ENCODE assay signal across 1 cellular context in genomic region chr17:38352245-38353083, GRCh38.
TF ChIP-seq lines count a peak whose summit lies in the region.

No MANE protein-coding gene starts in this region.

TF ChIP-seq in HepG2, 621 proteins besides CTCF, POLR2A, EP300 and RAD21 (continued from another document):
- TF ChIP-seq MXD1 (CRISPR knock-in tag; IDR thresholded peaks at IDR 0.05) (peak; percentile 25; the same call in 1 of the 2 replicates), HNRNPLL (IDR thresholded peaks at IDR 0.05; ENCODE audit: low read depth, low read length, poor library complexity, severe bottlenecking) (peak; percentile 24), RBFOX2 (IDR thresholded peaks at IDR 0.05; ENCODE audit: low read depth, low read length) (0 out of 2 replicates have a peak, but pooled peaks have one; percentile 2), HNRNPL (IDR thresholded peaks at IDR 0.05; ENCODE audit: low read depth, low read length) (0 out of 2 replicates have a peak, but pooled peaks have one; percentile 25), KLF12 (CRISPR knock-in tag; IDR thresholded peaks at IDR 0.05; ENCODE audit: borderline replicate concordance) (no peak), KDM5B (CRISPR knock-in tag; IDR thresholded peaks at IDR 0.05; ENCODE audit: borderline replicate concordance) (peak; percentile 30; the same call in 1 of the 2 replicates), ZNF816 (CRISPR knock-in tag; IDR thresholded peaks at IDR 0.05; ENCODE audit: borderline replicate concordance) (0 out of 2 replicates have a peak, but pooled peaks have one; percentile 18), TSC22D2 (CRISPR knock-in tag; IDR thresholded peaks at IDR 0.05; ENCODE audit: borderline replicate concordance) (peak; percentile 25; the same call in 1 of the 2 replicates), CAMTA2 (CRISPR knock-in tag; IDR thresholded peaks at IDR 0.05; ENCODE audit: borderline replicate concordance) (0 out of 2 replicates have a peak, but pooled peaks have one; percentile 19), ZNF564 (CRISPR knock-in tag; IDR thresholded peaks at IDR 0.05) (peak; percentile 84; the same call in 1 of the 2 replicates), ZNF766 (CRISPR knock-in tag; IDR thresholded peaks at IDR 0.05; ENCODE audit: borderline replicate concordance) (no peak), ZNF776 (CRISPR knock-in tag; IDR thresholded peaks at IDR 0.05) (peak; percentile 57; the same call in 1 of the 2 replicates), SNAI1 (CRISPR knock-in tag; IDR thresholded peaks at IDR 0.05; ENCODE audit: borderline replicate concordance) (peak; percentile 62; the same call in 1 of the 2 replicates), ZNF839 (CRISPR knock-in tag; IDR thresholded peaks at IDR 0.05; ENCODE audit: borderline replicate concordance) (peak; percentile 22; the same call in 1 of the 2 replicates), GTF3A (CRISPR knock-in tag; conservative IDR thresholded peaks at IDR 0.05) (no peak), SNAPC5 (CRISPR knock-in tag; IDR thresholded peaks at IDR 0.05; ENCODE audit: borderline replicate concordance) (no peak), KDM4B (CRISPR knock-in tag; IDR thresholded peaks at IDR 0.05) (0 out of 2 replicates have a peak, but pooled peaks have one; percentile 19), ZNF644 (CRISPR knock-in tag; IDR thresholded peaks at IDR 0.05; ENCODE audit: low read depth) (no peak), ZNF446 (CRISPR knock-in tag; IDR thresholded peaks at IDR 0.05) (peak; percentile 88), PAX8 (CRISPR knock-in tag; IDR thresholded peaks at IDR 0.05; ENCODE audit: borderline replicate concordance) (no peak), ETV5 (CRISPR knock-in tag; IDR thresholded peaks at IDR 0.05; ENCODE audit: borderline replicate concordance) (peak; percentile 38), HNF4G (IDR thresholded peaks at IDR 0.05; ENCODE audit: borderline replicate concordance, low read depth, low read length) (no peak), HNF4G (CRISPR knock-in tag; IDR thresholded peaks at IDR 0.05; ENCODE audit: borderline replicate concordance, low read depth) (peak; percentile 51; the same call in 1 of the 2 replicates), KMT2A (CRISPR knock-in tag; IDR thresholded peaks at IDR 0.05) (peak; percentile 55), FOXM1 (CRISPR knock-in tag; IDR thresholded peaks at IDR 0.05) (no peak), ZNF292 (CRISPR knock-in tag; IDR thresholded peaks at IDR 0.05; ENCODE audit: borderline replicate concordance, low read depth) (peak; percentile 68; the same call in 1 of the 2 replicates), NFYB (CRISPR knock-in tag; IDR thresholded peaks at IDR 0.05) (no peak), MZF1 (CRISPR knock-in tag; IDR thresholded peaks at IDR 0.05; ENCODE audit: borderline replicate concordance) (0 out of 2 replicates have a peak, but pooled peaks have one; percentile 45), ARNTL (CRISPR knock-in tag; IDR thresholded peaks at IDR 0.05) (peak; percentile 41; the same call in 1 of the 2 replicates), NR2F2 (IDR thresholded peaks at IDR 0.05; ENCODE audit: borderline replicate concordance, low read depth) (no peak), HMGXB4 (CRISPR knock-in tag; IDR thresholded peaks at IDR 0.05; ENCODE audit: borderline replicate concordance in 1 of 2, low read depth in 1 of 2) (peak; percentile 33 to 54; a peak in 2 of 4 replicates), CBFB (CRISPR knock-in tag; IDR thresholded peaks at IDR 0.05) (0 out of 2 replicates have a peak, but pooled peaks have one; percentile 48), ATAD3A (CRISPR knock-in tag; IDR thresholded peaks at IDR 0.05) (no peak), ZNF230 (CRISPR knock-in tag; IDR thresholded peaks at IDR 0.05) (0 out of 2 replicates have a peak, but pooled peaks have one; percentile 48), ZBTB10 (CRISPR knock-in tag; IDR thresholded peaks at IDR 0.05; ENCODE audit: borderline replicate concordance) (no peak), ZNF431 (CRISPR knock-in tag; IDR thresholded peaks at IDR 0.05; ENCODE audit: borderline replicate concordance, low read depth) (no peak), NFAT5 (CRISPR knock-in tag; IDR thresholded peaks at IDR 0.05) (0 out of 2 replicates have a peak, but pooled peaks have one; percentile 1)
- TF ChIP-seq, protein P1, sequence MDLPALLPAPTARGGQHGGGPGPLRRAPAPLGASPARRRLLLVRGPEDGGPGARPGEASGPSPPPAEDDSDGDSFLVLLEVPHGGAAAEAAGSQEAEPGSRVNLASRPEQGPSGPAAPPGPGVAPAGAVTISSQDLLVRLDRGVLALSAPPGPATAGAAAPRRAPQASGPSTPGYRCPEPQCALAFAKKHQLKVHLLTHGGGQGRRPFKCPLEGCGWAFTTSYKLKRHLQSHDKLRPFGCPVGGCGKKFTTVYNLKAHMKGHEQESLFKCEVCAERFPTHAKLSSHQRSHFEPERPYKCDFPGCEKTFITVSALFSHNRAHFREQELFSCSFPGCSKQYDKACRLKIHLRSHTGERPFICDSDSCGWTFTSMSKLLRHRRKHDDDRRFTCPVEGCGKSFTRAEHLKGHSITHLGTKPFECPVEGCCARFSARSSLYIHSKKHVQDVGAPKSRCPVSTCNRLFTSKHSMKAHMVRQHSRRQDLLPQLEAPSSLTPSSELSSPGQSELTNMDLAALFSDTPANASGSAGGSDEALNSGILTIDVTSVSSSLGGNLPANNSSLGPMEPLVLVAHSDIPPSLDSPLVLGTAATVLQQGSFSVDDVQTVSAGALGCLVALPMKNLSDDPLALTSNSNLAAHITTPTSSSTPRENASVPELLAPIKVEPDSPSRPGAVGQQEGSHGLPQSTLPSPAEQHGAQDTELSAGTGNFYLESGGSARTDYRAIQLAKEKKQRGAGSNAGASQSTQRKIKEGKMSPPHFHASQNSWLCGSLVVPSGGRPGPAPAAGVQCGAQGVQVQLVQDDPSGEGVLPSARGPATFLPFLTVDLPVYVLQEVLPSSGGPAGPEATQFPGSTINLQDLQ (CRISPR knock-in tag; IDR thresholded peaks at IDR 0.05) = no peak
